Comparison of ENCODE assay signal across 1 cellular context in genomic region chr19:1752009-1752756, GRCh38.
TF ChIP-seq lines count a peak whose summit lies in the region.

No MANE protein-coding gene starts in this region.

TF ChIP-seq in HEK293, 187 proteins besides CTCF, POLR2A, EP300 and RAD21 (continued from another document):
- TF ChIP-seq PRDM4 (tag by site-specific recombination; IDR thresholded peaks at IDR 0.05) = no peak
- TF ChIP-seq PATZ1 (tag by site-specific recombination; IDR thresholded peaks at IDR 0.05) = peak; percentile 22; the same call in 1 of the 2 replicates
- no peak for TF ChIP-seq ZNF341 (tag by site-specific recombination; IDR thresholded peaks at IDR 0.05; ENCODE audit: low read depth)
- TF ChIP-seq GFI1B (tag by site-specific recombination; IDR thresholded peaks at IDR 0.05) = no peak
- no peak for TF ChIP-seq ZNF221 (tag by site-specific recombination; IDR thresholded peaks at IDR 0.05; ENCODE audit: borderline replicate concordance)
- no peak for TF ChIP-seq ZSCAN4 (tag by site-specific recombination; IDR thresholded peaks at IDR 0.05)
- no peak for TF ChIP-seq KLF7 (tag by site-specific recombination; IDR thresholded peaks at IDR 0.05; ENCODE audit: borderline replicate concordance)
- TF ChIP-seq ZNF837 (tag by site-specific recombination; IDR thresholded peaks at IDR 0.05) = no peak
- TF ChIP-seq ZNF561 (tag by site-specific recombination; IDR thresholded peaks at IDR 0.05; ENCODE audit: borderline replicate concordance) = no peak
- TF ChIP-seq ZBTB10 (tag by site-specific recombination; IDR thresholded peaks at IDR 0.05) = peak; percentile 21; the same call in 1 of the 2 replicates
- TF ChIP-seq ZNF140 (tag by site-specific recombination; IDR thresholded peaks at IDR 0.05) = no peak
- no peak for TF ChIP-seq OSR2 (tag by site-specific recombination; IDR thresholded peaks at IDR 0.05)
- no peak for TF ChIP-seq ZNF174 (tag by site-specific recombination; IDR thresholded peaks at IDR 0.05)
- TF ChIP-seq ATF2 (tag by site-specific recombination; IDR thresholded peaks at IDR 0.05; ENCODE audit: low read depth) = no peak
- TF ChIP-seq GLI2 (tag by site-specific recombination; IDR thresholded peaks at IDR 0.05; ENCODE audit: borderline replicate concordance, low read depth) = no peak
- no peak for TF ChIP-seq ZNF157 (tag by site-specific recombination; IDR thresholded peaks at IDR 0.05)
- peak; percentile 6; the same call in 1 of the 2 replicates for TF ChIP-seq GLIS1 (tag by site-specific recombination; IDR thresholded peaks at IDR 0.05)
- no peak for TF ChIP-seq ZNF121 (tag by site-specific recombination; IDR thresholded peaks at IDR 0.05)
- TF ChIP-seq ZNF521 (tag by site-specific recombination; IDR thresholded peaks at IDR 0.05) = no peak
- no peak for TF ChIP-seq ZNF571 (tag by site-specific recombination; IDR thresholded peaks at IDR 0.05)
- TF ChIP-seq ZBTB20 (tag by site-specific recombination; IDR thresholded peaks at IDR 0.05) = peak; percentile 88
- 0 out of 2 replicates have a peak, but pooled peaks have one; percentile 58 for TF ChIP-seq ZNF600 (tag by site-specific recombination; IDR thresholded peaks at IDR 0.05)
- TF ChIP-seq ZEB2 (tag by site-specific recombination; IDR thresholded peaks at IDR 0.05) = no peak
- no peak for TF ChIP-seq KLF1 (tag by site-specific recombination; IDR thresholded peaks at IDR 0.05)
